In the genomic region with DNA sequence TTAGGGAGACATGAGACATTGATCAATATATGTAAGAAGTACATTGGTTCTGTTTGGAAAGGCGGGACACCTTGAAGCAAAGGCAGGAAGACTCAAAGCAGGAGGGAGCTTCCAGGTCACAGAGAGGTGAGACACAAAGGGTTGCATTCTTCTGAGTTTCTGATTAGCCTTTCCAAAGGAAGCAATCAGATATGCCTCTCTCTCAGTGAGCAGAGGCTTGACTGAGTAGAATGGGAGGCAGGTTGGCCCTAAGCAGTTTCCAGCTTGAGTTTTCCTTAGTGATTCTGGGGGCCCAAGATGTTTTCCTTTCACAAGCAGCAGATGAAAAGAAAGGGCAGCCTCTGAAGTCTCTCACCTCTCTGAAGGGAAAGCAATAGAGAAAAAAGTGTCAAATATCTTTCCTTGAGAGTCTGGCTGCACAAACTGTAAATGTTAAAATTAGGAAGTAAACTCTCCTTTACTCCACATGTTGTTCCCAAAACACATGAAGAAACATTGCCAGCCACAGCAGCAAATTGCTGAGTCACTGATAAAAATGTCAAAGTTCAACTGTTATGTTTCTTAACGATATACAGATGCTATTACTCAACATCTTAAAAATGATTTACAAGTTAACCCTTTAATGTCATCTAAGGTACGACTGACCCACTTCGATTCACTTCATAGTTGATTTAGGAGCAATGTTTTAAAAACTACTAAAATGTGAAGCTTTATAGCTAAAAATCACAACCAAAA, we compare ENCODE assay signal across 1 cellular context.
TF ChIP-seq lines count a peak whose summit lies in the region.

No MANE protein-coding gene starts in this region.

TF ChIP-seq in liver, 16 proteins besides CTCF, POLR2A, EP300 and RAD21 (continued from another document):
- TF ChIP-seq, protein P1, sequence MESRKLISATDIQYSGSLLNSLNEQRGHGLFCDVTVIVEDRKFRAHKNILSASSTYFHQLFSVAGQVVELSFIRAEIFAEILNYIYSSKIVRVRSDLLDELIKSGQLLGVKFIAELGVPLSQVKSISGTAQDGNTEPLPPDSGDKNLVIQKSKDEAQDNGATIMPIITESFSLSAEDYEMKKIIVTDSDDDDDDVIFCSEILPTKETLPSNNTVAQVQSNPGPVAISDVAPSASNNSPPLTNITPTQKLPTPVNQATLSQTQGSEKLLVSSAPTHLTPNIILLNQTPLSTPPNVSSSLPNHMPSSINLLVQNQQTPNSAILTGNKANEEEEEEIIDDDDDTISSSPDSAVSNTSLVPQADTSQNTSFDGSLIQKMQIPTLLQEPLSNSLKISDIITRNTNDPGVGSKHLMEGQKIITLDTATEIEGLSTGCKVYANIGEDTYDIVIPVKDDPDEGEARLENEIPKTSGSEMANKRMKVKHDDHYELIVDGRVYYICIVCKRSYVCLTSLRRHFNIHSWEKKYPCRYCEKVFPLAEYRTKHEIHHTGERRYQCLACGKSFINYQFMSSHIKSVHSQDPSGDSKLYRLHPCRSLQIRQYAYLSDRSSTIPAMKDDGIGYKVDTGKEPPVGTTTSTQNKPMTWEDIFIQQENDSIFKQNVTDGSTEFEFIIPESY (IDR thresholded peaks at IDR 0.05), result peak; percentile 40
